10 cellular contexts compared by ENCODE assay signal in the genomic region with DNA sequence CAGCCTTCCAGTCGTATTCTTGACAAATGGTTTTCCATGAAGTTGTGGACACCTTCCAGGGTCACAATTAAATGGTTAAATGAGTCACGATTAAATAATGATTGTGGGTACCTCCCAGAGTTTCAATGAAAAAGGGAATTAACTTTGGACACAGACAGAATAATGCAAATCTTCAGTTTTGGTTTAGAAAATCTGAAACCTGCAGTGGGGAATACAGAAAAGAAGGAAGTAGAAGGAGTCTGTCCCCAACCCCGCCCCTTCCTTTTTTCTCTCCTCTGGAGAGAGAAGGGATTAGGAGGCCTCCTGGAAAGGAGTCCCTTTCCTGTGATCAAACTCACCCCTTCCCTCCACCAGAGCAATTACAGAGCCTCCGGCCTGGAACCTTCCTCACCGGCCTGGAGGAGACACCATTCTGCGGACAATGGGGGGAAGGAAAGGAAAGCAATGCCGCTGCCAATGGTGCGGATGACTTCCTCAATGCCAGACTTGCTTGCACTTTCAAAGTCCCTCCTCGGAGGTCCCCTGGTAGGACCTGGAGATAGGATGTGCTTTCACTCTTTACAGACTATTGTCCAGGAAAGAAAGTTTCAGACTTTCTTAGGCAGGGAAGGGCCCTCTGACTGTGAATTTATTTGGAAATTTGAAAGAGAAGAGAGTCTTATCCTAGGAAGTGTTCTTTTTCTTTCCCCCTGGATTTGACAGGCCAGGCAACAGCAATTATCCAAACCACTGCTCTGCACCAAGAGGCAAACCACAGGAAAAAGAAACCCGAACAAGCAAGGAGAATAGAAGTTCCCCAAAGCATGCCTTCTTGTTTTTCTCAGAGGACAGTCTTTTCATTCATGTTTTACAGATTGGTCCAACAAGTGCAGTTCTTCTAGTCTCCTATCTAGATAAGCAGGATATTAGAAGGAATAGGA.
DNase-seq lines count a peak whose midpoint lies in the region; ATAC-seq and TF ChIP-seq lines count a peak whose summit lies in the region.
"Had no signal": no experiment of that assay in that cellular context is flagged by ENCODE, and none has a peak within 500 bp of the region (broad histone marks: within the 10 kb centered on the region; RNA-seq: fewer than 3 reads in every experiment).

No MANE protein-coding gene starts in this region.

- H3K9me2 ChIP-seq in PC-9 (ENCODE audit: insufficient read depth) = no peaks in the 10 kb centered on the region

- no CpG with 5 or more reads among the region's 10 CpGs for WGBS in trophoblast cell (ENCODE audit: extremely low coverage, insufficient coverage, insufficient read length)

- no peak overlapping the region for H2AK5ac ChIP-seq in trophoblast cell (ENCODE audit: low read length)

- H3K4me3 ChIP-seq in PC-9 (no peak overlapping the region), fibroblast of the aortic adventitia (ENCODE audit: low read depth, low read length) (peak overlapping the region; percentile 19), trophoblast cell (ENCODE audit: low read depth, low read length) (no peak overlapping the region)

- H4K20me1 ChIP-seq in PC-9 (ENCODE audit: insufficient read depth) = no peaks in the 10 kb centered on the region

- H3K9me3 ChIP-seq in PC-9 (ENCODE audit: insufficient read depth, low read depth) = no peaks in the 10 kb centered on the region; the same call in 1 of the 2 replicates
- H3K9me3 ChIP-seq in trophoblast cell (ENCODE audit: insufficient read depth, low read depth, low read length) = no peaks in the 10 kb centered on the region

- no peak overlapping the region for H3K9ac ChIP-seq in trophoblast cell (ENCODE audit: low read length)

- CTCF ChIA-PET in PC-9 (lab: Charles Lee) = no interaction called here

- peaks cover 42% of the 10 kb centered on the region for H3K79me2 ChIP-seq in PC-9 (ENCODE audit: low read depth)
- H3K79me2 ChIP-seq in trophoblast cell (ENCODE audit: control insufficient read depth, insufficient read depth, low read length, poor library complexity) = no peaks in the 10 kb centered on the region

- peak overlapping the region; percentile 56 for H2BK12ac ChIP-seq in trophoblast cell (ENCODE audit: low read length)

- TF ChIP-seq CTCF in PC-9 (conservative IDR thresholded peaks at IDR 0.05) = no peak
- no peak for TF ChIP-seq CTCF in fibroblast of the aortic adventitia (IDR thresholded peaks at IDR 0.05; ENCODE audit: insufficient read depth, low read length)

- intact Hi-C loops in PC-9 (cut with micrococcal nuclease; ENCODE audit: unreplicated experiment) = no loop called here

- H3K79me1 ChIP-seq in trophoblast cell (ENCODE audit: low read length) = peaks cover 4% of the 10 kb centered on the region

- H4K91ac ChIP-seq in trophoblast cell (ENCODE audit: low read depth, low read length) = no peak overlapping the region

- H3K4me2 ChIP-seq in PC-9 = no peak overlapping the region
- no peak overlapping the region for H3K4me2 ChIP-seq in trophoblast cell (ENCODE audit: low read length)

- H3K27ac ChIP-seq in PC-9 (peak overlapping the region; percentile 10; the same call in 1 of the 2 replicates), trophoblast cell (ENCODE audit: low read depth, low read length) (no peak overlapping the region)

- peaks cover 48% of the 10 kb centered on the region for H3F3A ChIP-seq in PC-9 (ENCODE audit: insufficient read depth, low read depth)

- ATAC-seq in GM18868 (IDR thresholded peaks at IDR 0.05; ENCODE audit: unreplicated experiment) = peak; percentile 60

- BruUV-seq in PC-9 (replicated peaks; lab: Mats Ljungman, UMichigan) = no TSS peak

- no peak for DNase-seq in PC-9
- DNase-seq in fibroblast of the aortic adventitia (ENCODE audit: low read depth) = peak; percentile 45
- no peak for DNase-seq in trophoblast cell
- DNase-seq in NCI-H2196 (lab: John Stamatoyannopoulos, UW; ENCODE audit: unreplicated experiment) = no peak
- DNase-seq in NCI-H510A (lab: John Stamatoyannopoulos, UW) = no peak
- no peak for DNase-seq in foreskin melanocyte
- DNase-seq in NCI-H187 treated with DMSO at 0.1 percent for 48 hours (lab: John Stamatoyannopoulos, UW) = no peak
- DNase-seq: activated T-cell treated with anti-CD3 and anti-CD28 coated beads, Interleukin-2, amount 50 U/mL, for 24 hours; NCI-H2081 had no signal

- H3K36me3 ChIP-seq in PC-9 (ENCODE audit: low read depth) = 0 out of 2 replicates have a peak, but pooled peaks cover 4% of the 10 kb centered on the region
- peaks cover 0 to 1% of the 10 kb centered on the region in 2 experiments for H3K36me3 ChIP-seq in trophoblast cell (ENCODE audit: control insufficient read depth in 1 of 2, insufficient read depth in 2 of 2, low read length in 2 of 2)

- H2AFZ ChIP-seq in PC-9 (no peak overlapping the region), trophoblast cell (ENCODE audit: insufficient read depth, low read length, poor library complexity) (no peak overlapping the region)

- no peak overlapping the region for H3K14ac ChIP-seq in trophoblast cell (ENCODE audit: low read length)

- no peak overlapping the region for H2BK120ac ChIP-seq in trophoblast cell (ENCODE audit: insufficient read depth, low read length, poor library complexity)

- H3K18ac ChIP-seq in trophoblast cell (ENCODE audit: low read length) = no peak overlapping the region

- no peak overlapping the region for H3K23ac ChIP-seq in trophoblast cell (ENCODE audit: low read length)

- H3K4ac ChIP-seq in trophoblast cell (ENCODE audit: low read depth, low read length) = no peak overlapping the region

- no peak overlapping the region for H4K8ac ChIP-seq in trophoblast cell (ENCODE audit: low read depth, low read length)

- H3K4me1 ChIP-seq in PC-9 (replicated peaks; ENCODE audit: insufficient read depth) = peaks cover 41% of the 10 kb centered on the region
- H3K4me1 ChIP-seq in trophoblast cell (ENCODE audit: control insufficient read depth in 1 of 2, insufficient read depth in 2 of 2, low read length in 2 of 2) = peaks cover 7% of the 10 kb centered on the region in 2 experiments

- no peaks in the 10 kb centered on the region for H3K27me3 ChIP-seq in PC-9 (ENCODE audit: insufficient read depth, low read depth)
- no peaks in the 10 kb centered on the region for H3K27me3 ChIP-seq in trophoblast cell (ENCODE audit: insufficient read depth, low read length)

- POLR2A ChIA-PET in PC-9 (lab: Charles Lee; ENCODE audit: unreplicated experiment) = no interaction called here

- peak overlapping the region; percentile 28 for H2BK5ac ChIP-seq in trophoblast cell (ENCODE audit: low read depth, low read length, poor library complexity)

- H4K12ac ChIP-seq in trophoblast cell (ENCODE audit: low read depth, low read length) = no peak overlapping the region
